In genomic region chr22:18110194-18110943, GRCh38 we compare ENCODE assay signal across 1 cellular context.
TF ChIP-seq lines count a peak whose summit lies in the region.

TUBA8 (plus strand) TSS chr22:18110809; CDS start chr22:18110866, 57 bp downstream.

TF ChIP-seq in GM12878, 131 proteins besides CTCF, POLR2A, EP300 and RAD21 (continued from another document and continues in another):
- TF ChIP-seq ZBTB11 (CRISPR knock-in tag; IDR thresholded peaks at IDR 0.05) (no peak), PAX5 (IDR thresholded peaks at IDR 0.05; ENCODE audit: borderline replicate concordance, low read depth, low read length) (peak; percentile 94), MTA2 (IDR thresholded peaks at IDR 0.05; ENCODE audit: low read depth) (0 out of 2 replicates have a peak, but pooled peaks have one; percentile 20), KAT2A (conservative IDR thresholded peaks at IDR 0.05; ENCODE audit: control insufficient read depth, low read depth, low read length) (no peak), TARDBP (IDR thresholded peaks at IDR 0.05; ENCODE audit: borderline replicate concordance) (no peak), ZBTB40 (IDR thresholded peaks at IDR 0.05; ENCODE audit: borderline replicate concordance) (no peak), KLF5 (IDR thresholded peaks at IDR 0.05; ENCODE audit: partially characterized antibody) (no peak), ZNF687 (IDR thresholded peaks at IDR 0.05) (0 out of 2 replicates have a peak, but pooled peaks have one; percentile 52), NR2F1 (conservative IDR thresholded peaks at IDR 0.05) (peak; percentile 46; the same call in 1 of the 2 replicates), LARP7 (IDR thresholded peaks at IDR 0.05) (0 out of 2 replicates have a peak, but pooled peaks have one; percentile 19), TCF3 (IDR thresholded peaks at IDR 0.05; ENCODE audit: borderline replicate concordance, insufficient read depth, low read depth, low read length) (peak; percentile 46; the same call in 1 of the 2 replicates), BHLHE40 (IDR thresholded peaks at IDR 0.05; ENCODE audit: borderline replicate concordance in 1 of 2, low read depth in 2 of 2, low read length in 1 of 2) (peak; percentile 91 to 92), NFYA (IDR thresholded peaks at IDR 0.05; ENCODE audit: borderline replicate concordance, low read depth, low read length) (no peak), WRNIP1 (IDR thresholded peaks at IDR 0.05; ENCODE audit: borderline replicate concordance, low read depth, low read length) (no peak), EED (IDR thresholded peaks at IDR 0.05; ENCODE audit: low read depth) (peak; percentile 41; the same call in 1 of the 2 replicates), SMAD5 (IDR thresholded peaks at IDR 0.05; ENCODE audit: low read depth) (no peak), BCL3 (IDR thresholded peaks at IDR 0.05; ENCODE audit: borderline replicate concordance, insufficient read depth, low read depth, low read length, poor library complexity, severe bottlenecking) (peak; percentile 10), TCF12 (IDR thresholded peaks at IDR 0.05; ENCODE audit: low read depth, low read length) (0 out of 2 replicates have a peak, but pooled peaks have one; percentile 12), USF2 (IDR thresholded peaks at IDR 0.05; ENCODE audit: borderline replicate concordance, low read depth, low read length) (no peak), CBX5 (IDR thresholded peaks at IDR 0.05; ENCODE audit: low read depth) (0 out of 2 replicates have a peak, but pooled peaks have one; percentile 28), IRF5 (IDR thresholded peaks at IDR 0.05; ENCODE audit: borderline replicate concordance) (no peak), IKZF2 (IDR thresholded peaks at IDR 0.05) (peak; percentile 28 to 34; a peak in 1 of 4 replicates), PRDM15 (CRISPR knock-in tag; IDR thresholded peaks at IDR 0.05) (no peak), ATF2 (IDR thresholded peaks at IDR 0.05; ENCODE audit: low read length) (no peak), TAF1 (IDR thresholded peaks at IDR 0.05; ENCODE audit: borderline replicate concordance, low read depth, low read length) (peak; percentile 60; the same call in 1 of the 2 replicates), IKZF1 (conservative IDR thresholded peaks at IDR 0.05) (peak; percentile 68; the same call in 1 of the 2 replicates), USF1 (IDR thresholded peaks at IDR 0.05; ENCODE audit: borderline replicate concordance, extremely low read length, insufficient read depth, low read depth, low read length) (peak; percentile 26)
